ENCODE assay signal across 1 cellular context in the genomic region with DNA sequence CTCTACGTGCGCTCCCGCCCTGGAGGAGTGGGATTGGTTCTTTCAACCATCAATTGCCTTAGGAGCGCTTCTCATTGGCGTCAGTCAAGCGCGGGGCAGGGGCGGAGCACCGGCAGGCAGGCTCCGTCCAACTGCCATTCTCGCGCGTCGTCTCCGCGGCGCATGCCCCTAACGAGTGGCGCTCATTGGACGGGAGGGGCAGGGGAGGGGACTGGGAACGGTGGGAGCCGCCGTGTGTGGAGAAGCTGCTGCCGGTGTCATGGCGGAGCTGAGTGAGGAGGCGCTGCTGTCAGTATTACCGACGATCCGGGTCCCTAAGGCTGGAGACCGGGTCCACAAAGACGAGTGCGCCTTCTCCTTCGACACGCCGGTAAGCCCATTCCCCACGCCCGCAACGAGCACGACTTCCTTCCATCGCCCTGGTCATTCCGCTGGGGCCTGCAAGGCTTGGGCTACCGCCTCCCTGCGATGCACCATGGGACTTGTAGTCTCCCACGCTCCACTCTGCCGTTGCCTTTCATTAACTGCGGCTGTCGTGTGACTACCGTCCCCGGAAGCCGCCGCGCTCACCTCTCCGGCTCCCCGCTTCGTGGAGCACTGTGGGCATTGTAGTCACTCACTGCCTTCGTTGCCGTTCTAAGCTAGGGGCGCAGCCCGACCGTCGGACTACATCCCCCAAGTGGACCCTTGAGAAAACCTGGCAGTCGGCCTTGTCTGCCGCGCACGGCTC.
TF ChIP-seq lines count a peak whose summit lies in the region.

Gene USP5 (plus strand): TSS at position 230 of the 730 bp plus-strand sequence. CDS start 30 bp downstream, at position 260.

TF ChIP-seq in HEK293, 187 proteins besides CTCF, POLR2A, EP300 and RAD21 (continued from another document and continues in another):
- TF ChIP-seq MEIS1 (CRISPR knock-in tag; IDR thresholded peaks at IDR 0.05; ENCODE audit: borderline replicate concordance): no peak
- TF ChIP-seq, protein P1, sequence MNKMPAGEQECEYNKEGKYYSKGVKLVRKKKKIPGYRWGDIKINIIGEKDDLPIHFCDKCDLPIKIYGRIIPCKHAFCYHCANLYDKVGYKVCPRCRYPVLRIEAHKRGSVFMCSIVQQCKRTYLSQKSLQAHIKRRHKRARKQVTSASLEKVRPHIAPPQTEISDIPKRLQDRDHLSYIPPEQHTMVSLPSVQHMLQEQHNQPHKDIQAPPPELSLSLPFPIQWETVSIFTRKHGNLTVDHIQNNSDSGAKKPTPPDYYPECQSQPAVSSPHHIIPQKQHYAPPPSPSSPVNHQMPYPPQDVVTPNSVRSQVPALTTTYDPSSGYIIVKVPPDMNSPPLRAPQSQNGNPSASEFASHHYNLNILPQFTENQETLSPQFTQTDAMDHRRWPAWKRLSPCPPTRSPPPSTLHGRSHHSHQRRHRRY (tag by site-specific recombination; IDR thresholded peaks at IDR 0.05): no peak
- TF ChIP-seq YY1 (tag by site-specific recombination; IDR thresholded peaks at IDR 0.05): peak; percentile 95
- peak; percentile 96 for TF ChIP-seq ZBTB20 (tag by site-specific recombination; IDR thresholded peaks at IDR 0.05)
- TF ChIP-seq ZNF112 (tag by site-specific recombination; IDR thresholded peaks at IDR 0.05): no peak
- TF ChIP-seq ZXDB (tag by site-specific recombination; IDR thresholded peaks at IDR 0.05): peak; percentile 98
- TF ChIP-seq, protein P2, sequence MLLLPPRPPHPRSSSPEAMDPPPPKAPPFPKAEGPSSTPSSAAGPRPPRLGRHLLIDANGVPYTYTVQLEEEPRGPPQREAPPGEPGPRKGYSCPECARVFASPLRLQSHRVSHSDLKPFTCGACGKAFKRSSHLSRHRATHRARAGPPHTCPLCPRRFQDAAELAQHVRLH (tag by site-specific recombination; IDR thresholded peaks at IDR 0.05): peak; percentile 94
- 0 out of 2 replicates have a peak, but pooled peaks have one; percentile 51 for TF ChIP-seq ZNF10 (tag by site-specific recombination; IDR thresholded peaks at IDR 0.05)
- TF ChIP-seq ZNF366 (tag by site-specific recombination; conservative IDR thresholded peaks at IDR 0.05): peak; percentile 32; the same call in 1 of the 2 replicates
- TF ChIP-seq ZNF324 (tag by site-specific recombination; IDR thresholded peaks at IDR 0.05): peak; percentile 84
- TF ChIP-seq, protein P3, sequence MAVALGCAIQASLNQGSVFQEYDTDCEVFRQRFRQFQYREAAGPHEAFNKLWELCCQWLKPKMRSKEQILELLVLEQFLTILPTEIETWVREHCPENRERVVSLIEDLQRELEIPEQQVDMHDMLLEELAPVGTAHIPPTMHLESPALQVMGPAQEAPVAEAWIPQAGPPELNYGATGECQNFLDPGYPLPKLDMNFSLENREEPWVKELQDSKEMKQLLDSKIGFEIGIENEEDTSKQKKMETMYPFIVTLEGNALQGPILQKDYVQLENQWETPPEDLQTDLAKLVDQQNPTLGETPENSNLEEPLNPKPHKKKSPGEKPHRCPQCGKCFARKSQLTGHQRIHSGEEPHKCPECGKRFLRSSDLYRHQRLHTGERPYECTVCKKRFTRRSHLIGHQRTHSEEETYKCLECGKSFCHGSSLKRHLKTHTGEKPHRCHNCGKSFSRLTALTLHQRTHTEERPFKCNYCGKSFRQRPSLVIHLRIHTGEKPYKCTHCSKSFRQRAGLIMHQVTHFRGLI (tag by site-specific recombination; IDR thresholded peaks at IDR 0.05): peak; percentile 51
- no peak for TF ChIP-seq ZFP37 (tag by site-specific recombination; IDR thresholded peaks at IDR 0.05)
- peak; percentile 93 for TF ChIP-seq ZEB2 (tag by site-specific recombination; IDR thresholded peaks at IDR 0.05)
- TF ChIP-seq BCL11A (tag by site-specific recombination; IDR thresholded peaks at IDR 0.05; ENCODE audit: low read depth): no peak
- TF ChIP-seq, protein P4, sequence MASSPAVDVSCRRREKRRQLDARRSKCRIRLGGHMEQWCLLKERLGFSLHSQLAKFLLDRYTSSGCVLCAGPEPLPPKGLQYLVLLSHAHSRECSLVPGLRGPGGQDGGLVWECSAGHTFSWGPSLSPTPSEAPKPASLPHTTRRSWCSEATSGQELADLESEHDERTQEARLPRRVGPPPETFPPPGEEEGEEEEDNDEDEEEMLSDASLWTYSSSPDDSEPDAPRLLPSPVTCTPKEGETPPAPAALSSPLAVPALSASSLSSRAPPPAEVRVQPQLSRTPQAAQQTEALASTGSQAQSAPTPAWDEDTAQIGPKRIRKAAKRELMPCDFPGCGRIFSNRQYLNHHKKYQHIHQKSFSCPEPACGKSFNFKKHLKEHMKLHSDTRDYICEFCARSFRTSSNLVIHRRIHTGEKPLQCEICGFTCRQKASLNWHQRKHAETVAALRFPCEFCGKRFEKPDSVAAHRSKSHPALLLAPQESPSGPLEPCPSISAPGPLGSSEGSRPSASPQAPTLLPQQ (tag by site-specific recombination; IDR thresholded peaks at IDR 0.05): 0 out of 2 replicates have a peak, but pooled peaks have one; percentile 55
- TF ChIP-seq ZNF654 (tag by site-specific recombination; IDR thresholded peaks at IDR 0.05; ENCODE audit: low read depth): no peak
- peak; percentile 37; the same call in 1 of the 2 replicates for TF ChIP-seq KLF10 (tag by site-specific recombination; IDR thresholded peaks at IDR 0.05)
- TF ChIP-seq ZNF350 (tag by site-specific recombination; IDR thresholded peaks at IDR 0.05): no peak
- peak; percentile 55; the same call in 1 of the 2 replicates for TF ChIP-seq ZNF501 (tag by site-specific recombination; IDR thresholded peaks at IDR 0.05)
- TF ChIP-seq ZNF518A (tag by site-specific recombination; conservative IDR thresholded peaks at IDR 0.05; ENCODE audit: low read depth): peak; percentile 29; the same call in 1 of the 2 replicates
- TF ChIP-seq ZFHX2 (tag by site-specific recombination; conservative IDR thresholded peaks at IDR 0.05): peak; percentile 57; the same call in 1 of the 2 replicates
- peak; percentile 52 for TF ChIP-seq ZBTB8A (tag by site-specific recombination; IDR thresholded peaks at IDR 0.05)
- no peak for TF ChIP-seq ZSCAN18 (tag by site-specific recombination; IDR thresholded peaks at IDR 0.05)
- peak; percentile 98 for TF ChIP-seq KLF16 (tag by site-specific recombination; IDR thresholded peaks at IDR 0.05)
- peak; percentile 97 for TF ChIP-seq ZNF394 (tag by site-specific recombination; IDR thresholded peaks at IDR 0.05; ENCODE audit: borderline replicate concordance)
- 0 out of 2 replicates have a peak, but pooled peaks have one; percentile 68 for TF ChIP-seq ZNF391 (tag by site-specific recombination; IDR thresholded peaks at IDR 0.05; ENCODE audit: borderline replicate concordance, low read depth)
- TF ChIP-seq OSR2 (tag by site-specific recombination; IDR thresholded peaks at IDR 0.05): peak; percentile 95
- TF ChIP-seq ZNF571 (tag by site-specific recombination; IDR thresholded peaks at IDR 0.05): no peak
- peak; percentile 75 for TF ChIP-seq KLF1 (tag by site-specific recombination; IDR thresholded peaks at IDR 0.05)
- no peak for TF ChIP-seq SETDB1 (IDR thresholded peaks at IDR 0.05; ENCODE audit: insufficient read length, low read length)
- no peak for TF ChIP-seq ZNF114 (tag by site-specific recombination; IDR thresholded peaks at IDR 0.05)
- peak; percentile 93 for TF ChIP-seq ZNF341 (tag by site-specific recombination; IDR thresholded peaks at IDR 0.05; ENCODE audit: low read depth)
- no peak for TF ChIP-seq ZNF19 (tag by site-specific recombination; IDR thresholded peaks at IDR 0.05; ENCODE audit: low read depth)
- TF ChIP-seq, protein P5, sequence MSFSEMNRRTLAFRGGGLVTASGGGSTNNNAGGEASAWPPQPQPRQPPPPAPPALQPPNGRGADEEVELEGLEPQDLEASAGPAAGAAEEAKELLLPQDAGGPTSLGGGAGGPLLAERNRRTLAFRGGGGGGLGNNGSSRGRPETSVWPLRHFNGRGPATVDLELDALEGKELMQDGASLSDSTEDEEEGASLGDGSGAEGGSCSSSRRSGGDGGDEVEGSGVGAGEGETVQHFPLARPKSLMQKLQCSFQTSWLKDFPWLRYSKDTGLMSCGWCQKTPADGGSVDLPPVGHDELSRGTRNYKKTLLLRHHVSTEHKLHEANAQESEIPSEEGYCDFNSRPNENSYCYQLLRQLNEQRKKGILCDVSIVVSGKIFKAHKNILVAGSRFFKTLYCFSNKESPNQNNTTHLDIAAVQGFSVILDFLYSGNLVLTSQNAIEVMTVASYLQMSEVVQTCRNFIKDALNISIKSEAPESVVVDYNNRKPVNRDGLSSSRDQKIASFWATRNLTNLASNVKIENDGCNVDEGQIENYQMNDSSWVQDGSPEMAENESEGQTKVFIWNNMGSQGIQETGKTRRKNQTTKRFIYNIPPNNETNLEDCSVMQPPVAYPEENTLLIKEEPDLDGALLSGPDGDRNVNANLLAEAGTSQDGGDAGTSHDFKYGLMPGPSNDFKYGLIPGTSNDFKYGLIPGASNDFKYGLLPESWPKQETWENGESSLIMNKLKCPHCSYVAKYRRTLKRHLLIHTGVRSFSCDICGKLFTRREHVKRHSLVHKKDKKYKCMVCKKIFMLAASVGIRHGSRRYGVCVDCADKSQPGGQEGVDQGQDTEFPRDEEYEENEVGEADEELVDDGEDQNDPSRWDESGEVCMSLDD (tag by site-specific recombination; IDR thresholded peaks at IDR 0.05): peak; percentile 36; the same call in 1 of the 2 replicates
- TF ChIP-seq, protein P6, sequence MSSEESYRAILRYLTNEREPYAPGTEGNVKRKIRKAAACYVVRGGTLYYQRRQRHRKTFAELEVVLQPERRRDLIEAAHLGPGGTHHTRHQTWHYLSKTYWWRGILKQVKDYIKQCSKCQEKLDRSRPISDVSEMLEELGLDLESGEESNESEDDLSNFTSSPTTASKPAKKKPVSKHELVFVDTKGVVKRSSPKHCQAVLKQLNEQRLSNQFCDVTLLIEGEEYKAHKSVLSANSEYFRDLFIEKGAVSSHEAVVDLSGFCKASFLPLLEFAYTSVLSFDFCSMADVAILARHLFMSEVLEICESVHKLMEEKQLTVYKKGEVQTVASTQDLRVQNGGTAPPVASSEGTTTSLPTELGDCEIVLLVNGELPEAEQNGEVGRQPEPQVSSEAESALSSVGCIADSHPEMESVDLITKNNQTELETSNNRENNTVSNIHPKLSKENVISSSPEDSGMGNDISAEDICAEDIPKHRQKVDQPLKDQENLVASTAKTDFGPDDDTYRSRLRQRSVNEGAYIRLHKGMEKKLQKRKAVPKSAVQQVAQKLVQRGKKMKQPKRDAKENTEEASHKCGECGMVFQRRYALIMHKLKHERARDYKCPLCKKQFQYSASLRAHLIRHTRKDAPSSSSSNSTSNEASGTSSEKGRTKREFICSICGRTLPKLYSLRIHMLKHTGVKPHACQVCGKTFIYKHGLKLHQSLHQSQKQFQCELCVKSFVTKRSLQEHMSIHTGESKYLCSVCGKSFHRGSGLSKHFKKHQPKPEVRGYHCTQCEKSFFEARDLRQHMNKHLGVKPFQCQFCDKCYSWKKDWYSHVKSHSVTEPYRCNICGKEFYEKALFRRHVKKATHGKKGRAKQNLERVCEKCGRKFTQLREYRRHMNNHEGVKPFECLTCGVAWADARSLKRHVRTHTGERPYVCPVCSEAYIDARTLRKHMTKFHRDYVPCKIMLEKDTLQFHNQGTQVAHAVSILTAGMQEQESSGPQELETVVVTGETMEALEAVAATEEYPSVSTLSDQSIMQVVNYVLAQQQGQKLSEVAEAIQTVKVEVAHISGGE (tag by site-specific recombination; conservative IDR thresholded peaks at IDR 0.05; ENCODE audit: low read depth): peak; percentile 99
- TF ChIP-seq ZNF311 (tag by site-specific recombination; IDR thresholded peaks at IDR 0.05; ENCODE audit: borderline replicate concordance): no peak
- no peak for TF ChIP-seq ZNF514 (tag by site-specific recombination; IDR thresholded peaks at IDR 0.05)
- TF ChIP-seq ZNF24 (tag by site-specific recombination; IDR thresholded peaks at IDR 0.05): peak; percentile 73
